8 cellular contexts compared by ENCODE assay signal in the genomic region with DNA sequence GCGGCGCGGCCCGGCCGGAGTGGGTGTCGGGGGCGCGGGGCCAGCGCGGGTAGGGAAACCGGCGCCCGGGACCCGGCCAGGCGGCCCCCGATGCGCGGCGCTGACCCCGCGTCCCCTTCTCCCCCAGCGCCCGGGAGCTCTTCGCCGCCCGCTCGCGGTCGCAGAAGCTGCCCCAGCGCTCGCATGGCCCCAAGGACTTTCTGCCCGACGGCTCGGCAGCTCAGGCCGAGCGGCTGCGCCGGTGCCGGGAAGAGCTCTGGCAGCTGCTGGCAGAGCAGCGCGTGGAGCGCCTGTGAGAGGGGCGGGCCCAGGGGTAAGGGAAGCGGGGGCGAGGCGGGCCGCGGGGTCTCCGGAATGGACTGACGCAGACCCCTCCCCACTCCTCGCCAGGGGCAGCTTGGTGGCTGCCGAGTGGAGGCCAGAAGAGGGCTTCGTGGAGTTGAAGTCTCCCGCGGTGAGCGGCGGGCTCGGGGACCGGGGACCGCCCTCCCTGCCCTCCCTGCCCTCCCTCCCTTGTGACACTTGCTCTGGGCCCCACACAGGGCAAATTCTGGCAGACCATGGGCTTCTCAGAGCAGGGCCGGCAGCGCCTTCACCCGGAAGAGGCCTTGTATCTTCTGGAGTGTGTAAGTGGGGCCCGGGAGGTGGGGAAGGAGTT. TPM values are rescaled to one million over a fixed set of nuclear protein-coding genes. Genes with fewer than 3 reads are reported as not detected.
DNase-seq lines count a peak whose midpoint lies in the region; ATAC-seq and TF ChIP-seq lines count a peak whose summit lies in the region.

No MANE protein-coding gene starts in this region.

- H3K9me3 ChIP-seq in Karpas-422 (ENCODE audit: low read length) (no peaks in the 10 kb centered on the region), prostate gland (no peaks in the 10 kb centered on the region)

- DNase-seq in ELR (ENCODE audit: low read depth) (peak; percentile 56), Karpas-422 (peak; percentile 70), foreskin fibroblast (peak; percentile 22 to 55), prostate gland (ENCODE audit: low spot score) (no peak), 8988T (no peak), NCI-H2171 treated with DMSO at 0.1 percent for 48 hours (lab: John Stamatoyannopoulos, UW) (no peak)
- DNase-seq in activated CD8-positive, alpha-beta memory T cell treated with anti-CD3 and anti-CD28 coated beads, Interleukin-2, amount 50 U/mL, for 48 hours = peak; percentile 75

- TF ChIP-seq POLR2A in prostate gland (IDR thresholded peaks at IDR 0.05) = no peak

- peak overlapping the region; percentile 77 for H3K9ac ChIP-seq in Karpas-422 (ENCODE audit: low read length)

- peak; percentile 23 for ATAC-seq in GM21619 (IDR thresholded peaks at IDR 0.05; ENCODE audit: unreplicated experiment)

- H3K4me3 ChIP-seq in Karpas-422 (ENCODE audit: low read length) = peak overlapping the region; percentile 78
- H3K4me3 ChIP-seq in foreskin fibroblast (ENCODE audit: low read depth in 1 of 2, low read length in 2 of 2) = peak overlapping the region; percentile 68 to 85
- H3K4me3 ChIP-seq in prostate gland = peak overlapping the region; percentile 82

- peak overlapping the region; percentile 60; the same call in 1 of the 2 replicates for H2AFZ ChIP-seq in Karpas-422 (ENCODE audit: low read length)

- H3K79me2 ChIP-seq in Karpas-422 (ENCODE audit: low read length) = peaks cover 13% of the 10 kb centered on the region

- H3K4me1 ChIP-seq in Karpas-422 (ENCODE audit: low read length) (peaks cover 25% of the 10 kb centered on the region), prostate gland (replicated peaks) (peaks cover 7% of the 10 kb centered on the region)

- H4K20me1 ChIP-seq in Karpas-422 (ENCODE audit: insufficient read depth, low read depth, low read length) = peaks cover 9% of the 10 kb centered on the region; the same call in 1 of the 2 replicates

- H3K27ac ChIP-seq in Karpas-422 (ENCODE audit: low read length) (no peak overlapping the region), prostate gland (peak overlapping the region; percentile 66 to 79)

- H3K27me3 ChIP-seq in Karpas-422 (ENCODE audit: low read length) (no peaks in the 10 kb centered on the region), prostate gland (replicated peaks; ENCODE audit: insufficient read depth) (no peaks in the 10 kb centered on the region)

- TF ChIP-seq CTCF in foreskin fibroblast (IDR thresholded peaks at IDR 0.05; ENCODE audit: low read depth, low read length) (no peak), prostate gland (IDR thresholded peaks at IDR 0.05) (no peak)

- H3K4me2 ChIP-seq in Karpas-422 (ENCODE audit: low read depth, low read length, poor library complexity, severe bottlenecking) = peak overlapping the region; percentile 83

- H3K36me3 ChIP-seq in Karpas-422 (ENCODE audit: insufficient read depth, low read length) (no peaks in the 10 kb centered on the region), prostate gland (no peaks in the 10 kb centered on the region)

- intact Hi-C loops in prostate gland (cut with DNase I) = loop anchor here (2.0 to 10.0 kb wide), 4 partner anchors 72 to 228 kb away; no protein-coding TSS in a partner anchor

- WGBS in prostate gland = 0% methylated on average over 41 of the region's 64 CpGs

- no peaks in the 10 kb centered on the region for H3K9me2 ChIP-seq in Karpas-422 (replicated peaks; ENCODE audit: insufficient read depth, low read length)

RNA-seq across cellular contexts. Expression of a gene that starts 0.4 kb away (rescaled TPM):
- total RNA-seq in Karpas-422 (2014; rRNA removed; shearing (Covaris generic); ENCODE audit: low replicate concordance) = 25.5 and 42.8 TPM in 2 replicates
- total RNA-seq in prostate gland = 10 to 100 TPM; 45.9 to 56.2 TPM

RNA-seq across cellular contexts. Expression of a gene that starts 1.4 kb away (rescaled TPM):
- not detected in 2 replicates for total RNA-seq in Karpas-422 (2014; rRNA removed; shearing (Covaris generic); ENCODE audit: low replicate concordance)
- 10 to 100 TPM; 16.0 to 35.8 TPM for total RNA-seq in prostate gland

RNA-seq across cellular contexts. Expression of a gene that starts 8.7 kb away (rescaled TPM):
- total RNA-seq in Karpas-422 (2014; rRNA removed; shearing (Covaris generic); ENCODE audit: low replicate concordance) = 6.1 and 7.6 TPM in 2 replicates
- total RNA-seq in prostate gland = 10 to 100 TPM; 43.0 to 65.3 TPM

Comparison
In these comparisons a context has a peak if more than half of its experiments do, and no peak if none do; other contexts are left out.
1. DNase-seq: peak in ELR (single experiment), Karpas-422 (single experiment), activated CD8-positive, alpha-beta memory T cell treated with anti-CD3 and anti-CD28 coated beads, Interleukin-2, amount 50 U/mL, for 48 hours (single experiment) and foreskin fibroblast (2 of 2); none in prostate gland (single experiment), 8988T (single experiment) and NCI-H2171 treated with DMSO at 0.1 percent for 48 hours (single experiment).
2. RNA of a gene that starts 1.4 kb away (total RNA-seq): 16.0 to 35.8 TPM in prostate gland; not detected in Karpas-422; every median in the first group is over 10 times any median in the second.
3. Peak in every context shown above with its lines, with median percentiles within 50 percentile points of each other: H3K4me3 ChIP-seq.